20 cellular contexts compared by ENCODE assay signal in genomic region chr20:4162766-4163165, GRCh38. TPM values are rescaled to one million over a fixed set of nuclear protein-coding genes. Genes with fewer than 3 reads are reported as not detected.
A peak's percentile ranks its signal among the peaks of the same experiment; 100 is the strongest.
DNase-seq lines count a peak whose midpoint lies in the region; ATAC-seq and TF ChIP-seq lines count a peak whose summit lies in the region.
"Had no signal": no experiment of that assay in that cellular context is flagged by ENCODE, and none has a peak within 500 bp of the region (broad histone marks: within the 10 kb centered on the region; RNA-seq: fewer than 3 reads in every experiment).

No MANE protein-coding gene starts in this region.

- no peaks in the 10 kb centered on the region for H3K36me3 Mint-ChIP-seq in MCF 10A (ENCODE audit: insufficient read depth, unreplicated experiment)
- no peaks in the 10 kb centered on the region for H3K36me3 Mint-ChIP-seq in mesothelial cell of epicardium
- no peaks in the 10 kb centered on the region for H3K36me3 Mint-ChIP-seq in type B pancreatic cell

- H2AFZ ChIP-seq in mammary epithelial cell (ENCODE audit: low read depth, low read length), result no peak overlapping the region

- no TSS peak for BruUV-seq in MCF 10A (replicated peaks; lab: Mats Ljungman, UMichigan)
- BruUV-seq in mammary epithelial cell (replicated peaks; lab: Mats Ljungman, UMichigan), result no TSS peak

- intact Hi-C loops in MCF 10A (cut with micrococcal nuclease), result no loop called here
- intact Hi-C loops in mammary epithelial cell (cut with micrococcal nuclease), result no loop called here
- intact Hi-C loops in mucosa of descending colon (cut with DNase I, micrococcal nuclease), result no loop called here

- H3K9me3 ChIP-seq in mammary epithelial cell (replicated peaks; ENCODE audit: insufficient read depth, low read length) (no peaks in the 10 kb centered on the region), mucosa of descending colon (no peaks in the 10 kb centered on the region), right atrium auricular region (no peaks in the 10 kb centered on the region)
- H3K9me3 ChIP-seq: heart right ventricle, left lung, Peyer's patch had no signal

- H3K27ac ChIP-seq in mammary epithelial cell (ENCODE audit: insufficient read depth, low read depth, low read length), result no peak overlapping the region
- H3K27ac ChIP-seq in caudate nucleus (ENCODE audit: low read depth, low read length), result peak overlapping the region; percentile 95
- H3K27ac ChIP-seq in right atrium auricular region, result no peak overlapping the region
- H3K27ac ChIP-seq: heart right ventricle, left lung had no signal

- in situ Hi-C loops in mammary epithelial cell (cut with MboI; ENCODE audit: low sequenced_read_pairs in 2 of 2), result no loop called here

- DNase-seq in MCF 10A (ENCODE audit: unreplicated experiment) (no peak), mammary epithelial cell (no peak), caudate nucleus (lab: John Stamatoyannopoulos, UW) (no peak), mesothelial cell of epicardium (ENCODE audit: low spot score in 2 of 2, unreplicated experiment in 2 of 2) (no peak), type B pancreatic cell (ENCODE audit: extremely low spot score, unreplicated experiment) (no peak), mucosa of descending colon (no peak), HPDE6-E6E7 (ENCODE audit: extremely low spot score) (no peak), right atrium auricular region (ENCODE audit: low spot score) (no peak)
- DNase-seq: activated CD4-positive, alpha-beta T cell treated with anti-CD3 and anti-CD28 coated beads, Interleukin-2, amount 50 U/mL, for 1 hour; activated CD8-positive, alpha-beta memory T cell treated with anti-CD3 and anti-CD28 coated beads, Interleukin-2, amount 50 U/mL, for 48 hours; GOT3; heart right ventricle; left lung; NCI-H1436; NCI-H510A; stimulated activated CD4-positive, alpha-beta T cell treated with anti-CD3 and anti-CD28 coated beads, Interleukin-4, amount 100 ng/mL, for 24 hours; stimulated activated naive CD8-positive, alpha-beta T cell treated with anti-CD3 and anti-CD28 coated beads, Interleukin-15, Interleukin-2, amounts not matched to agents 100 U/mL and 50 U/mL, for 24 hours; trophoblast cell had no signal

- H3K9ac ChIP-seq in mammary epithelial cell (ENCODE audit: insufficient read depth, low read length), result no peak overlapping the region

- H3K27ac Mint-ChIP-seq in MCF 10A (ENCODE audit: low read depth, unreplicated experiment), result peak overlapping the region; percentile 76
- H3K27ac Mint-ChIP-seq in mesothelial cell of epicardium, result peak overlapping the region; percentile 69
- H3K27ac Mint-ChIP-seq in type B pancreatic cell, result peak overlapping the region; percentile 50

- H3K4me1 ChIP-seq in mammary epithelial cell (ENCODE audit: insufficient read depth, low read length) (peaks cover 35% of the 10 kb centered on the region), mucosa of descending colon (ENCODE audit: low read depth) (peaks cover 11% of the 10 kb centered on the region), right atrium auricular region (peaks cover 0 to 21% of the 10 kb centered on the region in 2 donors)

- H4K20me1 ChIP-seq in mammary epithelial cell (ENCODE audit: insufficient read depth, low read length), result no peaks in the 10 kb centered on the region

- H3K27me3 ChIP-seq in mammary epithelial cell (ENCODE audit: insufficient read depth, low read length) (no peaks in the 10 kb centered on the region), right atrium auricular region (no peaks in the 10 kb centered on the region)
- H3K27me3 ChIP-seq: heart right ventricle, Peyer's patch had no signal

- H3K36me3 ChIP-seq in mammary epithelial cell (ENCODE audit: insufficient read depth, low read length) (no peaks in the 10 kb centered on the region), mucosa of descending colon (ENCODE audit: low read depth) (no peaks in the 10 kb centered on the region), right atrium auricular region (no peaks in the 10 kb centered on the region)
- H3K36me3 ChIP-seq: heart right ventricle, left lung, Peyer's patch had no signal

- peaks cover 38% of the 10 kb centered on the region for H3K4me1 Mint-ChIP-seq in MCF 10A (ENCODE audit: insufficient read depth, unreplicated experiment)
- peaks cover 39% of the 10 kb centered on the region for H3K4me1 Mint-ChIP-seq in mesothelial cell of epicardium
- peaks cover 54% of the 10 kb centered on the region for H3K4me1 Mint-ChIP-seq in type B pancreatic cell (ENCODE audit: unreplicated experiment)

- H3K4me3 Mint-ChIP-seq in MCF 10A (ENCODE audit: unreplicated experiment) (peak overlapping the region; percentile 15), mesothelial cell of epicardium (no peak overlapping the region), type B pancreatic cell (no peak overlapping the region)
- H3K4me3 Mint-ChIP-seq: T-helper 1 cell treated with Interleukin-12 subunit alpha and Interleukin-12 subunit beta and Interleukin-4 antibody, amounts not matched to agents 30 μg/mL and 1 μg/mL, for 36 hours had no signal

- POLR2A ChIA-PET in MCF 10A (lab: Yijun Ruan, JAX), result interaction anchor here (0.6 to 1.2 kb wide), 3 partner anchors 11 to 44 kb away, joined by 3 read pairs; no protein-coding TSS in a partner anchor

- no peaks in the 10 kb centered on the region for H3K9me3 Mint-ChIP-seq in MCF 10A (ENCODE audit: unreplicated experiment)
- no peaks in the 10 kb centered on the region for H3K9me3 Mint-ChIP-seq in mesothelial cell of epicardium
- no peaks in the 10 kb centered on the region for H3K9me3 Mint-ChIP-seq in type B pancreatic cell
- H3K9me3 Mint-ChIP-seq: T-helper 1 cell treated with Interleukin-12 subunit alpha and Interleukin-12 subunit beta and Interleukin-4 antibody, amounts not matched to agents 30 μg/mL and 1 μg/mL, for 36 hours had no signal

- H3K27me3 Mint-ChIP-seq in MCF 10A (ENCODE audit: insufficient read depth, unreplicated experiment) (no peaks in the 10 kb centered on the region), mesothelial cell of epicardium (ENCODE audit: low read depth) (no peaks in the 10 kb centered on the region), type B pancreatic cell (no peaks in the 10 kb centered on the region)

- TF ChIP-seq CTCF in MCF 10A (IDR thresholded peaks at IDR 0.05; ENCODE audit: unreplicated experiment) (no peak), mammary epithelial cell (conservative IDR thresholded peaks at IDR 0.05 in 1 of 2, IDR thresholded peaks at IDR 0.05 in 1 of 2; ENCODE audit: extremely low read depth in 1 of 2, insufficient read depth in 1 of 2, low read depth in 1 of 2, low read length in 2 of 2) (no peak), mesothelial cell of epicardium (IDR thresholded peaks at IDR 0.05; ENCODE audit: unreplicated experiment) (no peak), type B pancreatic cell (conservative IDR thresholded peaks at IDR 0.05) (no peak), mucosa of descending colon (IDR thresholded peaks at IDR 0.05) (no peak), right atrium auricular region (IDR thresholded peaks at IDR 0.05) (no peak)

- WGBS in mammary epithelial cell (ENCODE audit: low coverage, missing lambda C conversion rate), result 100% methylated on average over 4 of the region's 8 CpGs

- H3K4me2 ChIP-seq in mammary epithelial cell (ENCODE audit: insufficient read depth, low read depth, low read length), result no peak overlapping the region

- H3K79me2 ChIP-seq in mammary epithelial cell (ENCODE audit: insufficient read depth, low read length), result peaks cover 18% of the 10 kb centered on the region

- CTCF ChIA-PET in MCF 10A (lab: Yijun Ruan, JAX), result interaction anchor here (0.6 to 5.4 kb wide), 6 partner anchors 34 to 78 kb away, joined by 3 to 35 read pairs (median 4); no protein-coding TSS in a partner anchor
- CTCF ChIA-PET in mammary epithelial cell (lab: Charles Lee; ENCODE audit: low non-redundant PET), result no interaction called here

- no peak overlapping the region for H3K4me3 ChIP-seq in mammary epithelial cell (replicated peaks in 1 of 3; ENCODE audit: insufficient read depth in 1 of 3, low read depth in 2 of 3, low read length in 3 of 3)
- no peak overlapping the region for H3K4me3 ChIP-seq in mucosa of descending colon
- no peak overlapping the region for H3K4me3 ChIP-seq in right atrium auricular region
- H3K4me3 ChIP-seq: heart right ventricle, left lung had no signal

- dilution Hi-C loops in mammary epithelial cell (cut with HindIII; ENCODE audit: low sequenced_read_pairs), result no loop called here

- no peak for ATAC-seq in mucosa of descending colon
- ATAC-seq: stimulated activated naive CD8-positive, alpha-beta T cell treated with anti-CD3 and anti-CD28 coated beads, Interleukin-15, Interleukin-2, amounts not matched to agents 100 U/mL and 50 U/mL, for 24 hours had no signal

RNA-seq across cellular contexts. Expression of gene SMOX, which starts 14.1 kb away (rescaled TPM):
- total RNA-seq in MCF 10A (2022) (42.3 and 48.6 TPM in 2 replicates), mammary epithelial cell (10 to 100 TPM in 1 of 2 donors, 1 to 10 TPM in 1; 6.5 to 16.4 TPM), mesothelial cell of epicardium (14.6 to 16.7 TPM (median 16.0 TPM) in 3 replicates), type B pancreatic cell (ENCODE audit: low replicate concordance) (17.2 and 18.9 TPM in 2 replicates), mucosa of descending colon (10 to 100 TPM in 1 of 3 donors, 1 to 10 TPM in 2; 2.0 to 10.8 (median 4.5) TPM), right atrium auricular region (1 to 10 TPM; 5.2 to 6.6 TPM)
- polyA plus RNA-seq in mammary epithelial cell, result 5.4 TPM
- polyA minus RNA-seq in mammary epithelial cell, result 6.7 TPM
